Comparison of ENCODE assay signal across 9 cellular contexts in genomic region chr2:206392118-206392517, GRCh38. TPM values are rescaled to one million over a fixed set of nuclear protein-coding genes. Genes with fewer than 3 reads are reported as not detected.
DNase-seq lines count a peak whose midpoint lies in the region; ATAC-seq and TF ChIP-seq lines count a peak whose summit lies in the region.
"Had no signal": no experiment of that assay in that cellular context is flagged by ENCODE, and none has a peak within 500 bp of the region (broad histone marks: within the 10 kb centered on the region; RNA-seq: fewer than 3 reads in every experiment).

No MANE protein-coding gene starts in this region.

- H3K27me3 ChIP-seq in WERI-Rb-1 (ENCODE audit: insufficient read depth, low read depth, severe bottlenecking): no peaks in the 10 kb centered on the region

- H3K36me3 ChIP-seq in WERI-Rb-1: no peaks in the 10 kb centered on the region

- no peaks in the 10 kb centered on the region for H3K9me3 ChIP-seq in WERI-Rb-1 (ENCODE audit: severe bottlenecking)

- H3K9me3 Mint-ChIP-seq in stimulated activated memory B cell treated with anti-CD40 and anti-IgM and Interleukin-4, amounts not matched to agents 10 μg/mL and 1 μg/mL and 100 μg/mL, for 72 hours: peaks cover 8% of the 10 kb centered on the region
- peaks cover 0 to 12% (median 7%) of the 10 kb centered on the region in 9 donors for H3K9me3 Mint-ChIP-seq in naive thymus-derived CD8-positive, alpha-beta T cell

- no peaks in the 10 kb centered on the region for H3K36me3 Mint-ChIP-seq in stimulated activated memory B cell treated with anti-CD40 and anti-IgM and Interleukin-4, amounts not matched to agents 10 μg/mL and 1 μg/mL and 100 μg/mL, for 72 hours
- H3K36me3 Mint-ChIP-seq in naive thymus-derived CD8-positive, alpha-beta T cell: peaks cover 0 to 5% (median 0%) of the 10 kb centered on the region in 3 donors

- no peak overlapping the region for H3K4me3 ChIP-seq in WERI-Rb-1 (ENCODE audit: low read depth, low read length)

- peak; percentile 56 for TF ChIP-seq CTCF in GM12874 (IDR thresholded peaks at IDR 0.05; ENCODE audit: insufficient read depth, low read depth, low read length)
- peak; percentile 73 for TF ChIP-seq CTCF in LNCAP (IDR thresholded peaks at IDR 0.05)
- TF ChIP-seq CTCF in WERI-Rb-1 (IDR thresholded peaks at IDR 0.05; ENCODE audit: low read depth, low read length): peak; percentile 62

- H3K4me3 Mint-ChIP-seq in stimulated activated memory B cell treated with anti-CD40 and anti-IgM and Interleukin-4, amounts not matched to agents 10 μg/mL and 1 μg/mL and 100 μg/mL, for 72 hours: no peak overlapping the region
- H3K4me3 Mint-ChIP-seq in naive thymus-derived CD8-positive, alpha-beta T cell: no peak overlapping the region
- H3K4me3 Mint-ChIP-seq: T-helper 1 cell treated with Interleukin-12 subunit alpha and Interleukin-12 subunit beta and Interleukin-4 antibody, amounts not matched to agents 30 μg/mL and 1 μg/mL, for 36 hours had no signal

- intact Hi-C loops in head of caudate nucleus (cut with DNase I): no loop called here

- ATAC-seq in stimulated activated memory B cell treated with anti-CD40 and anti-IgM and Interleukin-4, amounts not matched to agents 10 μg/mL and 1 μg/mL and 100 μg/mL, for 72 hours: no peak
- no peak for ATAC-seq in naive thymus-derived CD8-positive, alpha-beta T cell

- no peak overlapping the region for H3K27ac Mint-ChIP-seq in stimulated activated memory B cell treated with anti-CD40 and anti-IgM and Interleukin-4, amounts not matched to agents 10 μg/mL and 1 μg/mL and 100 μg/mL, for 72 hours
- H3K27ac Mint-ChIP-seq in naive thymus-derived CD8-positive, alpha-beta T cell: no peak overlapping the region
- H3K27ac Mint-ChIP-seq: T-helper 1 cell treated with Interleukin-12 subunit alpha and Interleukin-12 subunit beta and Interleukin-4 antibody, amounts not matched to agents 30 μg/mL and 1 μg/mL, for 36 hours had no signal

- peak; percentile 28 to 49 for DNase-seq in AML-193 (lab: John Stamatoyannopoulos, UW)
- DNase-seq in HEK293T (ENCODE audit: extremely low spot score): peak; percentile 67
- DNase-seq in WERI-Rb-1: peak; percentile 47
- peak in 28 of 42 donors; percentile 4 to 58 (median 36) for DNase-seq in head of caudate nucleus
- no peak for DNase-seq in naive thymus-derived CD8-positive, alpha-beta T cell

- POLR2A ChIA-PET in HEK293T (lab: Yijun Ruan, JAX): no interaction called here
- POLR2A ChIA-PET in naive thymus-derived CD8-positive, alpha-beta T cell (lab: Charles Lee): no interaction called here

- H3K27me3 Mint-ChIP-seq in stimulated activated memory B cell treated with anti-CD40 and anti-IgM and Interleukin-4, amounts not matched to agents 10 μg/mL and 1 μg/mL and 100 μg/mL, for 72 hours: peaks cover 11% of the 10 kb centered on the region
- peaks cover 0 to 6% (median 3%) of the 10 kb centered on the region in 5 donors for H3K27me3 Mint-ChIP-seq in naive thymus-derived CD8-positive, alpha-beta T cell

- H3K4me1 Mint-ChIP-seq in stimulated activated memory B cell treated with anti-CD40 and anti-IgM and Interleukin-4, amounts not matched to agents 10 μg/mL and 1 μg/mL and 100 μg/mL, for 72 hours: no peaks in the 10 kb centered on the region
- H3K4me1 Mint-ChIP-seq in naive thymus-derived CD8-positive, alpha-beta T cell: no peaks in the 10 kb centered on the region

- CTCF ChIA-PET in HEK293T (lab: Yijun Ruan, JAX): interaction anchor here (1.1 kb wide), 1 partner anchor 12 kb away, joined by 3 read pairs; no protein-coding TSS in a partner anchor

- no peak overlapping the region for H3K27ac ChIP-seq in WERI-Rb-1

TF ChIP-seq in HEK293T, 16 proteins besides CTCF, POLR2A, EP300 and RAD21:
- TF ChIP-seq BHLHE40 (IDR thresholded peaks at IDR 0.05; ENCODE audit: borderline replicate concordance) (no peak), L3MBTL2 (conservative IDR thresholded peaks at IDR 0.05) (no peak), SP1 (IDR thresholded peaks at IDR 0.05) (no peak), FOXK2 (IDR thresholded peaks at IDR 0.05) (no peak), PKNOX1 (IDR thresholded peaks at IDR 0.05) (no peak), HDGF (IDR thresholded peaks at IDR 0.05; ENCODE audit: borderline replicate concordance) (no peak), ZNF384 (IDR thresholded peaks at IDR 0.05) (no peak), FOXM1 (IDR thresholded peaks at IDR 0.05; ENCODE audit: borderline replicate concordance) (no peak), ARNT (IDR thresholded peaks at IDR 0.05) (no peak), SUZ12 (IDR thresholded peaks at IDR 0.05) (no peak), CTBP1 (IDR thresholded peaks at IDR 0.05; ENCODE audit: borderline replicate concordance) (no peak), TARDBP (IDR thresholded peaks at IDR 0.05) (no peak), LEF1 (IDR thresholded peaks at IDR 0.05; ENCODE audit: borderline replicate concordance) (no peak), FOXA1 (IDR thresholded peaks at IDR 0.05) (no peak)
TF ChIP-seq in HEK293T: peak in this region for 0.

RNA-seq across cellular contexts. Expression of gene ADAM23, which starts 51.2 kb away (rescaled TPM):
- under 1 TPM in 1 of 2 experiments, not detected in 1; 0.30 TPM for total RNA-seq in naive thymus-derived CD8-positive, alpha-beta T cell
- under 1 TPM in 1 of 3 donors, not detected in 2; 0.10 TPM for polyA plus RNA-seq in naive thymus-derived CD8-positive, alpha-beta T cell

Comparison
In these comparisons a context has a peak if more than half of its experiments do, and no peak if none do; other contexts are left out.
1. DNase-seq: peak in AML-193 (2 of 2), HEK293T (single experiment), WERI-Rb-1 (single experiment) and head of caudate nucleus (28 of 42); none in naive thymus-derived CD8-positive, alpha-beta T cell (0 of 10).
2. Peak in every context shown above with its lines, with median percentiles within 50 percentile points of each other: CTCF ChIP-seq.